Comparison of ENCODE assay signal across 26 cellular contexts in genomic region chr2:120667981-120668380, GRCh38.
"Had no signal": no experiment of that assay in that cellular context is flagged by ENCODE, and none has a peak within 500 bp of the region (broad histone marks: within the 10 kb centered on the region; RNA-seq: fewer than 3 reads in every experiment).

No MANE protein-coding gene starts in this region.

- H3K27ac ChIP-seq: KMS-11 had no signal

- H3K36me3 Mint-ChIP-seq: activated naive CD4-positive, alpha-beta T cell treated with anti-CD3 and anti-CD28 coated beads, Interleukin-2, amount 10 ng/mL, durations not matched to agents 7 days and 5 days had no signal

- ATAC-seq: activated T-cell treated with anti-CD3 and anti-CD28 coated beads, Interleukin-2, amount 50 U/mL, for 72 hours; Panc1 had no signal

- H3K4me3 ChIP-seq: MG63 had no signal

- H3K4me3 Mint-ChIP-seq: activated B cell treated with CpG ODN at 0.5 μM for 24 hours; activated CD4-positive, alpha-beta memory T cell treated with anti-CD3 and anti-CD28 coated beads for 36 hours; activated CD4-positive, alpha-beta T cell treated with anti-CD3 and anti-CD28 coated beads, Interleukin-2, amount 10 ng/mL, durations not matched to agents 24 days and 14 days; activated naive CD4-positive, alpha-beta T cell treated with anti-CD3 and anti-CD28 coated beads, Interleukin-2, amount 10 ng/mL, durations not matched to agents 7 days and 5 days; activated naive CD8-positive, alpha-beta T cell treated with anti-CD3 and anti-CD28 coated beads for 36 hours; activated T-cell treated with anti-CD3 and anti-CD28 coated beads, Interleukin-2, amount 50 U/mL, for 72 hours; T-helper 1 cell treated with Interleukin-12 subunit alpha and Interleukin-12 subunit beta and Interleukin-4 antibody, amounts not matched to agents 30 μg/mL and 1 μg/mL, for 36 hours had no signal

- H3K36me3 ChIP-seq: MG63 had no signal

- DNase-seq: activated B cell treated with CpG ODN at 0.5 μM for 24 hours; activated CD4-positive, alpha-beta memory T cell treated with anti-CD3 and anti-CD28 coated beads for 36 hours; activated CD4-positive, alpha-beta T cell treated with anti-CD3 and anti-CD28 coated beads for 1 hour; activated CD4-positive, alpha-beta T cell treated with anti-CD3 and anti-CD28 coated beads, Interleukin-2, amount 10 ng/mL, durations not matched to agents 24 days and 14 days; activated CD8-positive, alpha-beta memory T cell treated with anti-CD3 and anti-CD28 coated beads, Interleukin-2, amount 50 U/mL, for 4 hours; activated gamma-delta T cell treated with Interleukin-2 at 50 U/mL for 16 hours; activated naive CD4-positive, alpha-beta T cell treated with anti-CD3 and anti-CD28 coated beads, Interleukin-2, amount 10 ng/mL, durations not matched to agents 7 days and 5 days; activated naive CD8-positive, alpha-beta T cell treated with anti-CD3 and anti-CD28 coated beads for 36 hours; activated T-cell treated with anti-CD3 and anti-CD28 coated beads, Interleukin-2, amount 50 U/mL, for 72 hours; central memory CD4-positive, alpha-beta T cell; MG63; MV-4-11; NCI-H1092 treated with DMSO at 0.1 percent for 48 hours; NCI-H1417 treated with DMSO at 0.1 percent for 48 hours; NCI-H1694; NCI-H2029; NCI-H2107; NCI-H345; NCI-H510A; NCI-H526 treated with DMSO at 0.1 percent for 48 hours; NCI-H82; SHP77 had no signal

- H3K4me1 Mint-ChIP-seq: activated B cell treated with CpG ODN at 0.5 μM for 24 hours; activated CD4-positive, alpha-beta T cell treated with anti-CD3 and anti-CD28 coated beads, Interleukin-2, amount 10 ng/mL, durations not matched to agents 24 days and 14 days; activated naive CD4-positive, alpha-beta T cell treated with anti-CD3 and anti-CD28 coated beads, Interleukin-2, amount 10 ng/mL, durations not matched to agents 7 days and 5 days had no signal

- H3K27me3 ChIP-seq: MG63 had no signal

- H3K27ac Mint-ChIP-seq: activated B cell treated with CpG ODN at 0.5 μM for 24 hours; activated CD4-positive, alpha-beta memory T cell treated with anti-CD3 and anti-CD28 coated beads for 36 hours; activated CD4-positive, alpha-beta T cell treated with anti-CD3 and anti-CD28 coated beads, Interleukin-2, amount 10 ng/mL, durations not matched to agents 24 days and 14 days; activated naive CD4-positive, alpha-beta T cell treated with anti-CD3 and anti-CD28 coated beads, Interleukin-2, amount 10 ng/mL, durations not matched to agents 7 days and 5 days; activated naive CD8-positive, alpha-beta T cell treated with anti-CD3 and anti-CD28 coated beads for 36 hours; activated T-cell treated with anti-CD3 and anti-CD28 coated beads, Interleukin-2, amount 50 U/mL, for 72 hours; activated T-helper 2 cell treated with anti-CD3 and anti-CD28 coated beads, Interferon-gamma antibody, Interleukin-2, Interleukin-4, amounts not matched to agents 10 μg/mL and 5 μg/mL and 100 μg/mL, durations not matched to agents 14 hours and 24 hours and 36 hours; T-helper 1 cell treated with Interleukin-12 subunit alpha and Interleukin-12 subunit beta and Interleukin-4 antibody, amounts not matched to agents 30 μg/mL and 1 μg/mL, for 36 hours had no signal
